Comparison of ENCODE assay signal across 22 cellular contexts in the genomic region with DNA sequence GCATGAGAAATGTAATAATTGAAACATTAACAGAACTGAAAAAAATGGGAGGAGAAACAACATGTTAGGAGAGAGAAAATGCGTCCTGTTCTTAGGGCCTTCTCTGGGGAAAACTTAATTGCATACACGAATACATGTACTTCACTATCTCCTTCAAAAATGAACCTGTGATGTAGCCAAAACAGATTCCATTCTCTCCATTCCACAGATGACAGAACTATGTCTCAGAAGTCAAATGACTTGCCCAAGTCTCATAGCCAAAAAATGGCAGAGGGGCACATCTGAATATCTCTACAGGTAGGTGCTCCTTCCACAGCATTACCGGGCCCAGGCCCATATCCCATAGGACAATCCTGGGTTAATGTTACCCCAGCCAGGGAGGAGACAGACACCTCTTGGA. TPM values are rescaled to one million over a fixed set of nuclear protein-coding genes. Genes with fewer than 3 reads are reported as not detected.
A peak's percentile ranks its signal among the peaks of the same experiment; 100 is the strongest.
DNase-seq lines count a peak whose midpoint lies in the region; ATAC-seq and TF ChIP-seq lines count a peak whose summit lies in the region.
"Had no signal": no experiment of that assay in that cellular context is flagged by ENCODE, and none has a peak within 500 bp of the region (broad histone marks: within the 10 kb centered on the region; RNA-seq: fewer than 3 reads in every experiment).

No MANE protein-coding gene starts in this region.

- H3K4me1 Mint-ChIP-seq in activated naive CD8-positive, alpha-beta T cell (ENCODE audit: low read depth) = peaks cover 36% of the 10 kb centered on the region
- H3K4me1 Mint-ChIP-seq in activated naive CD8-positive, alpha-beta T cell treated with anti-CD3 and anti-CD28 coated beads, Interleukin-2, amount 50 U/mL, for 24 hours = peaks cover 14% of the 10 kb centered on the region
- H3K4me1 Mint-ChIP-seq in Caco-2 (ENCODE audit: low read depth, unreplicated experiment) = no peaks in the 10 kb centered on the region
- H3K4me1 Mint-ChIP-seq in stimulated activated naive CD8-positive, alpha-beta T cell treated with anti-CD3 and anti-CD28 coated beads, Interleukin-15, amount 100 ng/mL, for 72 hours = peaks cover 29% of the 10 kb centered on the region

- no peaks in the 10 kb centered on the region for H3K27me3 Mint-ChIP-seq in activated naive CD8-positive, alpha-beta T cell
- H3K27me3 Mint-ChIP-seq in activated naive CD8-positive, alpha-beta T cell treated with anti-CD3 and anti-CD28 coated beads, Interleukin-2, amount 50 U/mL, for 24 hours = no peaks in the 10 kb centered on the region
- no peaks in the 10 kb centered on the region for H3K27me3 Mint-ChIP-seq in Caco-2 (ENCODE audit: insufficient read depth, unreplicated experiment)
- H3K27me3 Mint-ChIP-seq in stimulated activated naive CD8-positive, alpha-beta T cell treated with anti-CD3 and anti-CD28 coated beads, Interleukin-15, amount 100 ng/mL, for 72 hours = no peaks in the 10 kb centered on the region

- BruUV-seq in Caco-2 (replicated peaks; lab: Mats Ljungman, UMichigan) = no TSS peak

- peak overlapping the region; percentile 7 for H3K27ac Mint-ChIP-seq in activated naive CD8-positive, alpha-beta T cell
- H3K27ac Mint-ChIP-seq in activated naive CD8-positive, alpha-beta T cell treated with anti-CD3 and anti-CD28 coated beads, Interleukin-2, amount 50 U/mL, for 24 hours = no peak overlapping the region
- H3K27ac Mint-ChIP-seq in Caco-2 (ENCODE audit: unreplicated experiment) = no peak overlapping the region
- H3K27ac Mint-ChIP-seq in stimulated activated naive CD8-positive, alpha-beta T cell treated with anti-CD3 and anti-CD28 coated beads, Interleukin-15, amount 100 ng/mL, for 72 hours = no peak overlapping the region
- H3K27ac Mint-ChIP-seq: neural progenitor cell had no signal

- H3K9me3 ChIP-seq in thoracic aorta (no peaks in the 10 kb centered on the region), Caco-2 (no peaks in the 10 kb centered on the region)
- H3K9me3 ChIP-seq: body of pancreas, gastrocnemius medialis, psoas muscle, uterus had no signal

- ATAC-seq in activated naive CD8-positive, alpha-beta T cell treated with anti-CD3 and anti-CD28 coated beads, Interleukin-2, amount 50 U/mL, for 24 hours = no peak
- ATAC-seq in thoracic aorta (ENCODE audit: insufficient number of reproducible peaks, low FRiP score, low read depth) = no peak
- no peak for ATAC-seq in stimulated activated naive CD8-positive, alpha-beta T cell treated with anti-CD3 and anti-CD28 coated beads, Interleukin-15, amount 100 ng/mL, for 72 hours
- ATAC-seq: gastrocnemius medialis, K562, Right ventricle myocardium inferior had no signal

- H3K4me3 ChIP-seq in cardiac fibroblast (replicated peaks in 1 of 2; ENCODE audit: low read depth in 2 of 2, low read length in 2 of 2) (no peak overlapping the region), thoracic aorta (no peak overlapping the region), Caco-2 (ENCODE audit: low read depth, low read length) (no peak overlapping the region)
- H3K4me3 ChIP-seq: body of pancreas, coronary artery, gastrocnemius medialis, K562, neural progenitor cell, psoas muscle, smooth muscle cell, uterus had no signal

- peaks cover 19 to 73% of the 10 kb centered on the region in 2 donors for H3K4me1 ChIP-seq in thoracic aorta (ENCODE audit: control insufficient read depth in 1 of 2, low read depth in 2 of 2)
- H3K4me1 ChIP-seq in Caco-2 = peaks cover 4% of the 10 kb centered on the region; the same call in 1 of the 2 replicates

- H3K4me3 Mint-ChIP-seq in activated naive CD8-positive, alpha-beta T cell = no peak overlapping the region
- H3K4me3 Mint-ChIP-seq in activated naive CD8-positive, alpha-beta T cell treated with anti-CD3 and anti-CD28 coated beads, Interleukin-2, amount 50 U/mL, for 24 hours = no peak overlapping the region
- H3K4me3 Mint-ChIP-seq in Caco-2 (ENCODE audit: unreplicated experiment) = no peak overlapping the region
- no peak overlapping the region for H3K4me3 Mint-ChIP-seq in stimulated activated naive CD8-positive, alpha-beta T cell treated with anti-CD3 and anti-CD28 coated beads, Interleukin-15, amount 100 ng/mL, for 72 hours
- H3K4me3 Mint-ChIP-seq: neural progenitor cell had no signal

- no peaks in the 10 kb centered on the region for H3K9me3 Mint-ChIP-seq in activated naive CD8-positive, alpha-beta T cell (ENCODE audit: low read depth)
- no peaks in the 10 kb centered on the region for H3K9me3 Mint-ChIP-seq in activated naive CD8-positive, alpha-beta T cell treated with anti-CD3 and anti-CD28 coated beads, Interleukin-2, amount 50 U/mL, for 24 hours
- no peaks in the 10 kb centered on the region for H3K9me3 Mint-ChIP-seq in Caco-2 (ENCODE audit: unreplicated experiment)
- H3K9me3 Mint-ChIP-seq in stimulated activated naive CD8-positive, alpha-beta T cell treated with anti-CD3 and anti-CD28 coated beads, Interleukin-15, amount 100 ng/mL, for 72 hours = no peaks in the 10 kb centered on the region
- H3K9me3 Mint-ChIP-seq: neural progenitor cell had no signal

- POLR2A ChIA-PET in Caco-2 (lab: Charles Lee) = no interaction called here

- H3K36me3 ChIP-seq in thoracic aorta = no peaks in the 10 kb centered on the region
- H3K36me3 ChIP-seq in Caco-2 (ENCODE audit: control insufficient read depth, insufficient read depth, low read length) = no peaks in the 10 kb centered on the region; the same call in 1 of the 2 replicates
- H3K36me3 ChIP-seq: gastrocnemius medialis, neural progenitor cell, uterus had no signal

- H3K27ac ChIP-seq in layer of hippocampus (ENCODE audit: low read depth, low read length) (peak overlapping the region; percentile 9), thoracic aorta (peak overlapping the region; percentile 16 to 68)
- H3K27ac ChIP-seq: neural progenitor cell, psoas muscle had no signal

- H3K36me3 Mint-ChIP-seq in activated naive CD8-positive, alpha-beta T cell = peaks cover 2% of the 10 kb centered on the region
- H3K36me3 Mint-ChIP-seq in activated naive CD8-positive, alpha-beta T cell treated with anti-CD3 and anti-CD28 coated beads, Interleukin-2, amount 50 U/mL, for 24 hours (ENCODE audit: low read depth) = peaks cover 2% of the 10 kb centered on the region
- H3K36me3 Mint-ChIP-seq in Caco-2 (ENCODE audit: insufficient read depth, unreplicated experiment) = peaks cover 13% of the 10 kb centered on the region

- H3K27me3 ChIP-seq in layer of hippocampus (ENCODE audit: control insufficient read depth, insufficient read depth, low read length) (no peaks in the 10 kb centered on the region), thoracic aorta (replicated peaks; ENCODE audit: insufficient read depth) (no peaks in the 10 kb centered on the region), Caco-2 (replicated peaks; ENCODE audit: control insufficient read depth, insufficient read depth, low read length) (no peaks in the 10 kb centered on the region)
- H3K27me3 ChIP-seq: body of pancreas, gastrocnemius medialis, neural progenitor cell, uterus had no signal

- intact Hi-C loops in Caco-2 (cut with micrococcal nuclease; ENCODE audit: unreplicated experiment) = no loop called here

- TF ChIP-seq CTCF in cardiac fibroblast (IDR thresholded peaks at IDR 0.05; ENCODE audit: low read depth, low read length) = no peak
- TF ChIP-seq CTCF in thoracic aorta (IDR thresholded peaks at IDR 0.05) = no peak
- TF ChIP-seq CTCF in Caco-2 (IDR thresholded peaks at IDR 0.05; ENCODE audit: insufficient read depth in 1 of 2, low read depth in 1 of 2, low read length in 1 of 2, severe bottlenecking in 1 of 2, unreplicated experiment in 1 of 2) = no peak

- CTCF ChIA-PET in Caco-2 (lab: Charles Lee) = no interaction called here

- no peak for DNase-seq in activated naive CD8-positive, alpha-beta T cell treated with anti-CD3 and anti-CD28 coated beads, Interleukin-2, amount 50 U/mL, for 24 hours
- DNase-seq in cardiac fibroblast (ENCODE audit: low read depth in 2 of 2) = peak; percentile 43 to 65
- DNase-seq in thoracic aorta (ENCODE audit: low spot score) = no peak
- no peak for DNase-seq in medulla oblongata (ENCODE audit: extremely low spot score)
- DNase-seq in Caco-2 = no peak
- no peak for DNase-seq in stimulated activated naive CD8-positive, alpha-beta T cell treated with anti-CD3 and anti-CD28 coated beads, Interleukin-15, amount 100 ng/mL, for 72 hours
- DNase-seq: activated naive CD4-positive, alpha-beta T cell treated with anti-CD3 and anti-CD28 coated beads, Interleukin-2, amount 50 U/mL, for 16 hours; body of pancreas; gastrocnemius medialis; midbrain; NCI-H69; psoas muscle; stimulated activated CD4-positive, alpha-beta T cell treated with anti-CD3 and anti-CD28 coated beads, Interleukin-4, amount 100 ng/mL, for 1 hour; uterus had no signal

RNA-seq across cellular contexts. Expression of a gene that starts 3.9 kb away (rescaled TPM):
- 100 to 1,000 TPM; 123 to 332 TPM for total RNA-seq in thoracic aorta
- 132 and 139 TPM in 2 replicates for total RNA-seq in Caco-2 (2022)

RNA-seq across cellular contexts. Expression of a gene that starts 37.4 kb away (rescaled TPM):
- total RNA-seq in thoracic aorta = 1 to 10 TPM; 1.7 to 1.9 TPM
- total RNA-seq in Caco-2 (2022) = 0.84 and 1.7 TPM in 2 replicates
- total RNA-seq: K562 had no signal

RNA-seq across cellular contexts. Expression of a gene that starts 37.5 kb away (rescaled TPM):
- total RNA-seq in thoracic aorta = 1 to 10 TPM; 6.1 to 6.2 TPM
- 8.4 and 9.9 TPM in 2 replicates for total RNA-seq in Caco-2 (2022)

RNA-seq across cellular contexts. Expression of a gene that starts 40.8 kb away (rescaled TPM):
- 1 to 10 TPM; 2.2 to 9.5 TPM for total RNA-seq in thoracic aorta
- 1.9 and 2.2 TPM in 2 replicates for total RNA-seq in Caco-2 (2022)
- total RNA-seq: G401 had no signal

RNA-seq across cellular contexts. Expression of a gene that starts 57.7 kb away (rescaled TPM):
- 10 to 100 TPM; 23.2 to 25.6 TPM for total RNA-seq in thoracic aorta
- 123 and 139 TPM in 2 replicates for total RNA-seq in Caco-2 (2022)

Comparison
In these comparisons a context has a peak if more than half of its experiments do, and no peak if none do; other contexts are left out.
1. DNase-seq: peak in cardiac fibroblast (2 of 2); none in activated naive CD8-positive, alpha-beta T cell treated with anti-CD3 and anti-CD28 coated beads, Interleukin-2, amount 50 U/mL, for 24 hours (single experiment), thoracic aorta (single experiment), medulla oblongata (single experiment), Caco-2 (0 of 2) and stimulated activated naive CD8-positive, alpha-beta T cell treated with anti-CD3 and anti-CD28 coated beads, Interleukin-15, amount 100 ng/mL, for 72 hours (0 of 2).